In the genomic region with DNA sequence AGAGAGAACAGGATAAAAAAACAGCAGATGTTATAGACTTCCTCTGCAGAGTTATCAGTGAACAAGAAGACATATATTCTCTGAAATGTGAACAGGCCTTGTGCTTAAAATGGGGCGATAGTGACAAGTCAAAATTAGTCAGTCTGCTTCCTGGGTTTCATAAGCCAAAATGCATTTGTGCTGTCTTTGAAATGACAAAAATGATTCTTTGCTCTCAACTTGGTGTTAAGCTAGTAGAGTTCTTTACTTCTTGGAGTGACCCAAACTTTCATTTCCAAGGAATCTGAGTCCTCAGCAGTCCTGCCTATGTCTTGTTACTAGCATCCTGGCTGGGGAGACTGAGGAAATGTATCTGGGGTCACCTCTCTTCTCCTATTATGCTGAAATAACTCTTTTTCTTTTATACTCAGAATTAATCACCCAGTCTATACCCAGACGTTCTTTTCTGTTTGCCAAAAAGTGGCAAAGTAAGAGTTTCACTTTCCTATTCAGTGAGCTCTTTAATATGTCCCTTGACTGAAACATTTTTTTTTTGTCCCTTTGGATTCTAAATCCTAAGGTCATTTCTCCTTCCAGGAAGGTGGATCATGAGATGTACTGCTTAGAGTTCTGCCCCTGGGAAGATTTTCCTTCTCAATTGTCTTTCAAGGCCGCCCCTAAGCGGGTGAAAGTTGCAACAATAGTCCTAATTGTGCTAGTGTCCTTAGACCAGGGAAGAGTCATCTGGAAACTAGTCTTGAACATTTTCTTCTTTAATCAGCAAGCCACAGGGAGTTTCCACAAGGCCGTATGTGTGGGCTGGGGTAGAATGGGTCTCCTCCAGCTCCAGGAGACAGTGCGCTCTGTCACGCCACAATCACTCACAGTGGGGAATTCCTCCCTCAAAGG, we compare ENCODE assay signal across 8 cellular contexts. TPM values are rescaled to one million over a fixed set of nuclear protein-coding genes. Genes with fewer than 3 reads are reported as not detected.
DNase-seq lines count a peak whose midpoint lies in the region; ATAC-seq and TF ChIP-seq lines count a peak whose summit lies in the region.

No MANE protein-coding gene starts in this region.

- TF ChIP-seq EP300 in ovary (IDR thresholded peaks at IDR 0.05), result no peak

- TF ChIP-seq CTCF in neural progenitor cell (IDR thresholded peaks at IDR 0.05) (no peak), ovary (IDR thresholded peaks at IDR 0.05) (no peak)

- H3K27me3 ChIP-seq in neural progenitor cell (no peaks in the 10 kb centered on the region), ovary (no peaks in the 10 kb centered on the region)

- H3K36me3 ChIP-seq in neural progenitor cell (no peaks in the 10 kb centered on the region), ovary (no peaks in the 10 kb centered on the region)

- H3K4me3 Mint-ChIP-seq in activated CD4-positive, alpha-beta T cell treated with anti-CD3 and anti-CD28 coated beads, Interleukin-2, amount 10 ng/mL, durations not matched to agents 7 days and 5 days, result peak overlapping the region; percentile 30
- no peak overlapping the region for H3K4me3 Mint-ChIP-seq in neural progenitor cell

- no peaks in the 10 kb centered on the region for H3K27me3 Mint-ChIP-seq in activated CD4-positive, alpha-beta T cell treated with anti-CD3 and anti-CD28 coated beads, Interleukin-2, amount 10 ng/mL, durations not matched to agents 7 days and 5 days
- H3K27me3 Mint-ChIP-seq in neural progenitor cell (ENCODE audit: insufficient read depth, low read depth), result no peaks in the 10 kb centered on the region

- H3K4me1 Mint-ChIP-seq in activated CD4-positive, alpha-beta T cell treated with anti-CD3 and anti-CD28 coated beads, Interleukin-2, amount 10 ng/mL, durations not matched to agents 7 days and 5 days, result peaks cover 53% of the 10 kb centered on the region
- peaks cover 16% of the 10 kb centered on the region for H3K4me1 Mint-ChIP-seq in neural progenitor cell

- POLR2A ChIA-PET in activated CD4-positive, alpha-beta T cell treated with anti-CD3 and anti-CD28 coated beads, Interleukin-2, amount 10 ng/mL, durations not matched to agents 7 days and 5 days (lab: Charles Lee), result interaction anchor here (0.6 to 1.0 kb wide), 2 partner anchors 21 to 126 kb away, joined by 4 to 6 read pairs; no protein-coding TSS in a partner anchor

- no peak for TF ChIP-seq POLR2A in ovary (IDR thresholded peaks at IDR 0.05)

- peak; percentile 30 for DNase-seq in GM19238 (ENCODE audit: insufficient read length, low spot score)
- peak; percentile 40 for DNase-seq in activated CD4-positive, alpha-beta T cell treated with anti-CD3 and anti-CD28 coated beads, Interleukin-2, amount 10 ng/mL, durations not matched to agents 7 days and 5 days
- DNase-seq in neural progenitor cell (ENCODE audit: low spot score), result peak; percentile 29
- DNase-seq in NCI-H510A treated with DMSO at 0.1 percent for 48 hours (lab: John Stamatoyannopoulos, UW), result no peak
- no peak for DNase-seq in ovary
- DNase-seq in DMS79 (lab: John Stamatoyannopoulos, UW), result no peak
- no peak for DNase-seq in mucosa of gallbladder (ENCODE audit: low spot score)

- H3K36me3 Mint-ChIP-seq in activated CD4-positive, alpha-beta T cell treated with anti-CD3 and anti-CD28 coated beads, Interleukin-2, amount 10 ng/mL, durations not matched to agents 7 days and 5 days (ENCODE audit: low read depth), result peaks cover 7% of the 10 kb centered on the region
- H3K36me3 Mint-ChIP-seq in neural progenitor cell, result no peaks in the 10 kb centered on the region

- no peaks in the 10 kb centered on the region for H3K9me3 ChIP-seq in neural progenitor cell (ENCODE audit: low read depth)
- H3K9me3 ChIP-seq in ovary, result no peaks in the 10 kb centered on the region

- intact Hi-C loops in ovary (cut with DNase I), result no loop called here

- no peak overlapping the region for H3K27ac ChIP-seq in neural progenitor cell
- H3K27ac ChIP-seq in ovary, result no peak overlapping the region

- H3K79me2 ChIP-seq in neural progenitor cell (ENCODE audit: low read depth), result no peaks in the 10 kb centered on the region

- no peaks in the 10 kb centered on the region for H4K20me1 ChIP-seq in neural progenitor cell (ENCODE audit: low read depth)

- H3K9ac ChIP-seq in neural progenitor cell, result no peak overlapping the region

- peak overlapping the region; percentile 2 for H3K4me2 ChIP-seq in neural progenitor cell

- H3K4me1 ChIP-seq in neural progenitor cell, result peaks cover 10% of the 10 kb centered on the region
- H3K4me1 ChIP-seq in ovary (ENCODE audit: insufficient read depth), result peaks cover 1% of the 10 kb centered on the region

- peak overlapping the region; percentile 95 for H3K27ac Mint-ChIP-seq in activated CD4-positive, alpha-beta T cell treated with anti-CD3 and anti-CD28 coated beads, Interleukin-2, amount 10 ng/mL, durations not matched to agents 7 days and 5 days
- H3K27ac Mint-ChIP-seq in neural progenitor cell, result peak overlapping the region; percentile 42

- WGBS in ovary, 3 donors, result 70 to 76% (median 71%) methylated on average over 7 of the region's 7 CpGs

- H3F3A ChIP-seq in neural progenitor cell (ENCODE audit: low read depth), result no peaks in the 10 kb centered on the region

- H3K4me3 ChIP-seq in neural progenitor cell (no peak overlapping the region), ovary (no peak overlapping the region)

- peak; percentile 77 for ATAC-seq in HG02981 (IDR thresholded peaks at IDR 0.05; ENCODE audit: unreplicated experiment)

- CTCF ChIA-PET in activated CD4-positive, alpha-beta T cell treated with anti-CD3 and anti-CD28 coated beads, Interleukin-2, amount 10 ng/mL, durations not matched to agents 7 days and 5 days (lab: Charles Lee), result interaction anchor here (0.6 to 2.8 kb wide), 6 partner anchors 9 to 148 kb away, joined by 3 to 9 read pairs (median 4); a partner anchor contains a TSS

- H2AFZ ChIP-seq in neural progenitor cell (replicated peaks), result no peak overlapping the region

- peaks cover 4% of the 10 kb centered on the region for H3K9me3 Mint-ChIP-seq in activated CD4-positive, alpha-beta T cell treated with anti-CD3 and anti-CD28 coated beads, Interleukin-2, amount 10 ng/mL, durations not matched to agents 7 days and 5 days
- H3K9me3 Mint-ChIP-seq in neural progenitor cell, result peaks cover 2% of the 10 kb centered on the region

RNA-seq across cellular contexts. Expression of a gene that starts 52.9 kb away (rescaled TPM):
- 10 to 100 TPM; 37.6 to 47.1 TPM for total RNA-seq in activated CD4-positive, alpha-beta T cell treated with anti-CD3 and anti-CD28 coated beads, Interleukin-2, amount 10 ng/mL, durations not matched to agents 7 days and 5 days
- total RNA-seq in neural progenitor cell (ENCODE audit: low replicate concordance) (70.7 and 199 TPM in 2 replicates), ovary (100 to 1,000 TPM in 5 of 7 donors, 10 to 100 TPM in 2; 56.9 to 175 (median 126) TPM), mucosa of gallbladder (83.6 TPM)
- polyA plus RNA-seq in ovary, result 100 to 1,000 TPM in 1 of 2 donors, 10 to 100 TPM in 1; 40.0 to 144 TPM

Comparison
In these comparisons a context has a peak if more than half of its experiments do, and no peak if none do; other contexts are left out.
1. DNase-seq: peak in GM19238 (single experiment), activated CD4-positive, alpha-beta T cell treated with anti-CD3 and anti-CD28 coated beads, Interleukin-2, amount 10 ng/mL, durations not matched to agents 7 days and 5 days (single experiment) and neural progenitor cell (single experiment); none in NCI-H510A treated with DMSO at 0.1 percent for 48 hours (single experiment), ovary (0 of 5), DMS79 (single experiment) and mucosa of gallbladder (single experiment).